Comparison of ENCODE assay signal across 17 cellular contexts in the genomic region with DNA sequence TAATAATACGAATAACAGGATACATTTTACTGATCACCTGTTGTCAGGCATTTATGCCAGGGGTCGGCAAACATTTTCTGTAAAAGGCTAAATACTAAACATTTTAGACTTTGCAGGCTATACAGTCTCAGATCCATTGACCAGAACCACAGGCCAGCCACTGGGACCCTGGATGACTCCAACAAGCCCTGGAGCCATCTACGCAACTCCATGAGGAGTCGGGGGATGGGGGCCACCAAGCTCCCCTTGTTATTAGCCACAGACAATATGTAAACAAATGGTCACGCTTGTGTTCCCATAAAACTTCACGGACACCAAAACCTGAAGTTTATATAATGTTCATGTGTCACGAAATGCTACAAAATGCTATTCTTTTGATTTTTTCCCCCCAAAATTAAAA. TPM values are rescaled to one million over a fixed set of nuclear protein-coding genes. Genes with fewer than 3 reads are reported as not detected.
A peak's percentile ranks its signal among the peaks of the same experiment; 100 is the strongest.
DNase-seq lines count a peak whose midpoint lies in the region; ATAC-seq and TF ChIP-seq lines count a peak whose summit lies in the region.
"Had no signal": no experiment of that assay in that cellular context is flagged by ENCODE, and none has a peak within 500 bp of the region (broad histone marks: within the 10 kb centered on the region; RNA-seq: fewer than 3 reads in every experiment).

No MANE protein-coding gene starts in this region.

- H3K27me3 ChIP-seq in left ventricle myocardium inferior (ENCODE audit: low read depth) (no peaks in the 10 kb centered on the region), right atrium auricular region (no peaks in the 10 kb centered on the region)

- H3K9me3 Mint-ChIP-seq in osteocyte (ENCODE audit: unreplicated experiment) = no peaks in the 10 kb centered on the region
- H3K9me3 Mint-ChIP-seq: H9 had no signal

- H3K27ac Mint-ChIP-seq in osteocyte (ENCODE audit: unreplicated experiment) = no peak overlapping the region

- H3K4me3 ChIP-seq in left ventricle myocardium inferior = no peak overlapping the region
- H3K4me3 ChIP-seq in right atrium auricular region = no peak overlapping the region
- H3K4me3 ChIP-seq: A549 had no signal

- H3K4me1 ChIP-seq in left ventricle myocardium inferior (peaks cover 52% of the 10 kb centered on the region), right atrium auricular region (peaks cover 0 to 26% of the 10 kb centered on the region in 2 donors)
- H3K4me1 ChIP-seq: A549 had no signal

- no peak for DNase-seq in left ventricle myocardium inferior
- no peak for DNase-seq in right atrium auricular region (ENCODE audit: low spot score)
- DNase-seq in iPS-NIHi11 (ENCODE audit: low spot score) = peak; percentile 43
- peak; percentile 56 for DNase-seq in sciatic nerve (ENCODE audit: low spot score)
- DNase-seq in NCI-H774 (lab: John Stamatoyannopoulos, UW) = no peak
- DNase-seq in osteocyte (ENCODE audit: extremely low spot score, unreplicated experiment) = no peak
- no peak for DNase-seq in SK-N-DZ (ENCODE audit: low spot score)
- DNase-seq: DMS53, KG1, NCI-H1092, NCI-H1694, PC-3 had no signal

- peaks cover 41% of the 10 kb centered on the region for H3K27me3 Mint-ChIP-seq in osteocyte (ENCODE audit: unreplicated experiment)

- H3K27ac ChIP-seq in left ventricle myocardium inferior (replicated peaks) (peak overlapping the region; percentile 79), right atrium auricular region (no peak overlapping the region)
- H3K27ac ChIP-seq: A549, HL-60 had no signal

- no peaks in the 10 kb centered on the region for H3K36me3 Mint-ChIP-seq in osteocyte (ENCODE audit: unreplicated experiment)
- H3K36me3 Mint-ChIP-seq: CD14-positive monocyte had no signal

- H3K4me1 Mint-ChIP-seq in osteocyte (ENCODE audit: unreplicated experiment) = peaks cover 5% of the 10 kb centered on the region

- no peak overlapping the region for H3K4me3 Mint-ChIP-seq in osteocyte (ENCODE audit: unreplicated experiment)
- H3K4me3 Mint-ChIP-seq: H9 had no signal

- no peak for ATAC-seq in sciatic nerve
- ATAC-seq: A549, PC-3 had no signal

- intact Hi-C loops in left ventricle myocardium inferior (cut with micrococcal nuclease) = loop anchor here (5.0 kb wide), 1 partner anchor 96 kb away; no protein-coding TSS in a partner anchor
- intact Hi-C loops in sciatic nerve (cut with DNase I) = loop anchor here (10.0 kb wide), 1 partner anchor 297 kb away; no protein-coding TSS in a partner anchor

- H3K36me3 ChIP-seq in left ventricle myocardium inferior (no peaks in the 10 kb centered on the region), right atrium auricular region (no peaks in the 10 kb centered on the region)

- TF ChIP-seq CTCF in left ventricle myocardium inferior (IDR thresholded peaks at IDR 0.05; ENCODE audit: borderline replicate concordance) (no peak), right atrium auricular region (IDR thresholded peaks at IDR 0.05) (no peak), osteocyte (IDR thresholded peaks at IDR 0.05) (no peak)

- H3K9me3 ChIP-seq in left ventricle myocardium inferior (replicated peaks) (no peaks in the 10 kb centered on the region), right atrium auricular region (no peaks in the 10 kb centered on the region)
- H3K9me3 ChIP-seq: A549 had no signal

RNA-seq across cellular contexts. Expression of gene EMID1, which starts 54.4 kb away (rescaled TPM):
- total RNA-seq in left ventricle myocardium inferior (0.74 TPM), right atrium auricular region (under 1 TPM; 0.33 to 0.51 TPM), sciatic nerve (3.7 TPM), osteocyte (0.42 and 0.51 TPM in 2 replicates)
- polyA plus RNA-seq in SK-N-DZ (2014; cell fraction: cytosol; rRNA removed) = 3.9 and 4.1 TPM in 2 replicates
- polyA plus RNA-seq in SK-N-DZ (2014; cell fraction: nucleus; rRNA removed) = 3.2 and 3.3 TPM in 2 replicates
- total RNA-seq: MCF 10A had no signal
- polyA plus RNA-seq: CD14-positive monocyte had no signal

Comparison
In these comparisons a context has a peak if more than half of its experiments do, and no peak if none do; other contexts are left out.
1. DNase-seq: peak in iPS-NIHi11 (single experiment) and sciatic nerve (single experiment); none in left ventricle myocardium inferior (single experiment), right atrium auricular region (single experiment), NCI-H774 (single experiment), osteocyte (single experiment) and SK-N-DZ (single experiment).